In genomic region chr15:90449206-90449735, GRCh38 we compare ENCODE assay signal across 23 cellular contexts.
DNase-seq lines count a peak whose midpoint lies in the region; ATAC-seq, FAIRE-seq and TF ChIP-seq lines count a peak whose summit lies in the region.
"Had no signal": no experiment of that assay in that cellular context is flagged by ENCODE, and none has a peak within 500 bp of the region (broad histone marks: within the 10 kb centered on the region; RNA-seq: fewer than 3 reads in every experiment).

No MANE protein-coding gene starts in this region.

- no peak for FAIRE-seq in HTR-8/SVneo (lab: Jason Lieb, UNC)
- FAIRE-seq: endometrium, urothelium cell line had no signal

- intact Hi-C loops in CD8-positive, alpha-beta T cell (cut with DNase I, micrococcal nuclease): no loop called here
- intact Hi-C loops in left ventricle myocardium superior (cut with micrococcal nuclease): no loop called here

- POLR2A ChIA-PET in CD8-positive, alpha-beta T cell (lab: Charles Lee): interaction anchor here (1.8 kb wide), 1 partner anchor 9 kb away, joined by 4 read pairs; no protein-coding TSS in a partner anchor

- H3K9me3 ChIP-seq in CD8-positive, alpha-beta T cell (ENCODE audit: low read length): no peaks in the 10 kb centered on the region
- H3K9me3 ChIP-seq: SJCRH30 had no signal

- H3K27ac Mint-ChIP-seq in CD8-positive, alpha-beta T cell: no peak overlapping the region
- peak overlapping the region; percentile 29 to 54 for H3K27ac Mint-ChIP-seq in natural killer cell treated with Interleukin-12 subunit alpha and Interleukin-12 subunit beta and Interleukin-15 and Interleukin-18, amount 100 ng/mL, for 72 hours
- no peak overlapping the region for H3K27ac Mint-ChIP-seq in activated naive CD8-positive, alpha-beta T cell treated with anti-CD3 and anti-CD28 coated beads, Interleukin-2, amount 50 U/mL, for 24 hours
- H3K27ac Mint-ChIP-seq: activated naive CD8-positive, alpha-beta T cell treated with anti-CD3 and anti-CD28 coated beads for 36 hours; CD4-positive, alpha-beta T cell; stimulated activated naive CD8-positive, alpha-beta T cell treated with anti-CD3 and anti-CD28 coated beads, Interleukin-15, amount 100 ng/mL, for 72 hours had no signal

- H3K27me3 Mint-ChIP-seq in CD8-positive, alpha-beta T cell (ENCODE audit: low read depth): no peaks in the 10 kb centered on the region
- H3K27me3 Mint-ChIP-seq in natural killer cell treated with Interleukin-12 subunit alpha and Interleukin-12 subunit beta and Interleukin-15 and Interleukin-18, amount 100 ng/mL, for 72 hours: no peaks in the 10 kb centered on the region
- H3K27me3 Mint-ChIP-seq in activated naive CD8-positive, alpha-beta T cell treated with anti-CD3 and anti-CD28 coated beads, Interleukin-2, amount 50 U/mL, for 24 hours: no peaks in the 10 kb centered on the region
- H3K27me3 Mint-ChIP-seq: activated naive CD8-positive, alpha-beta T cell treated with anti-CD3 and anti-CD28 coated beads for 36 hours; CD4-positive, alpha-beta T cell; stimulated activated naive CD8-positive, alpha-beta T cell treated with anti-CD3 and anti-CD28 coated beads, Interleukin-15, amount 100 ng/mL, for 72 hours had no signal

- TF ChIP-seq CTCF in CD8-positive, alpha-beta T cell (IDR thresholded peaks at IDR 0.05): no peak
- TF ChIP-seq CTCF in brain microvascular endothelial cell (IDR thresholded peaks at IDR 0.05; ENCODE audit: low read depth, low read length, missing control alignments): peak; percentile 29

- peak; percentile 31 for ATAC-seq in CD8-positive, alpha-beta T cell
- peak in 1 of 2 donors; percentile 31 for ATAC-seq in natural killer cell treated with Interleukin-12 subunit alpha and Interleukin-12 subunit beta and Interleukin-15 and Interleukin-18, amount 100 ng/mL, for 72 hours
- ATAC-seq in left ventricle myocardium superior: no peak
- ATAC-seq in activated naive CD8-positive, alpha-beta T cell treated with anti-CD3 and anti-CD28 coated beads, Interleukin-2, amount 50 U/mL, for 24 hours: no peak
- ATAC-seq: left cardiac atrium; stimulated activated naive CD8-positive, alpha-beta T cell treated with anti-CD3 and anti-CD28 coated beads, Interleukin-15, amount 100 ng/mL, for 72 hours had no signal

- no peaks in the 10 kb centered on the region for H3K4me1 ChIP-seq in CD8-positive, alpha-beta T cell (ENCODE audit: insufficient read depth, low read length)

- H3K9me3 Mint-ChIP-seq in CD8-positive, alpha-beta T cell: no peaks in the 10 kb centered on the region
- H3K9me3 Mint-ChIP-seq in natural killer cell treated with Interleukin-12 subunit alpha and Interleukin-12 subunit beta and Interleukin-15 and Interleukin-18, amount 100 ng/mL, for 72 hours: no peaks in the 10 kb centered on the region
- no peaks in the 10 kb centered on the region for H3K9me3 Mint-ChIP-seq in activated naive CD8-positive, alpha-beta T cell treated with anti-CD3 and anti-CD28 coated beads, Interleukin-2, amount 50 U/mL, for 24 hours
- H3K9me3 Mint-ChIP-seq: activated naive CD8-positive, alpha-beta T cell treated with anti-CD3 and anti-CD28 coated beads for 36 hours; CD4-positive, alpha-beta T cell; stimulated activated naive CD8-positive, alpha-beta T cell treated with anti-CD3 and anti-CD28 coated beads, Interleukin-15, amount 100 ng/mL, for 72 hours had no signal

- H3K4me1 Mint-ChIP-seq in CD8-positive, alpha-beta T cell (ENCODE audit: low read depth): peaks cover 4% of the 10 kb centered on the region
- peaks cover 34 to 54% of the 10 kb centered on the region in 2 donors for H3K4me1 Mint-ChIP-seq in natural killer cell treated with Interleukin-12 subunit alpha and Interleukin-12 subunit beta and Interleukin-15 and Interleukin-18, amount 100 ng/mL, for 72 hours (ENCODE audit: low read depth in 2 of 2)
- no peaks in the 10 kb centered on the region for H3K4me1 Mint-ChIP-seq in activated naive CD8-positive, alpha-beta T cell treated with anti-CD3 and anti-CD28 coated beads, Interleukin-2, amount 50 U/mL, for 24 hours
- H3K4me1 Mint-ChIP-seq: stimulated activated naive CD8-positive, alpha-beta T cell treated with anti-CD3 and anti-CD28 coated beads, Interleukin-15, amount 100 ng/mL, for 72 hours had no signal

- no peak for DNase-seq in CD8-positive, alpha-beta T cell
- peak; percentile 67 for DNase-seq in M059J (ENCODE audit: low read depth)
- peak; percentile 40 for DNase-seq in brain microvascular endothelial cell
- no peak for DNase-seq in natural killer cell treated with Interleukin-12 subunit alpha and Interleukin-12 subunit beta and Interleukin-15 and Interleukin-18, amount 100 ng/mL, for 72 hours (ENCODE audit: low spot score)
- DNase-seq in HTR-8/SVneo (ENCODE audit: insufficient read length, low spot score): no peak
- DNase-seq in left ventricle myocardium superior: no peak
- no peak for DNase-seq in activated naive CD8-positive, alpha-beta T cell treated with anti-CD3 and anti-CD28 coated beads, Interleukin-2, amount 50 U/mL, for 24 hours
- no peak for DNase-seq in NCI-H2107 treated with DMSO at 0.1 percent for 48 hours (lab: John Stamatoyannopoulos, UW; ENCODE audit: unreplicated experiment)
- DNase-seq: activated CD4-positive, alpha-beta T cell treated with anti-CD3 and anti-CD28 coated beads for 1 hour; activated naive CD8-positive, alpha-beta T cell treated with anti-CD3 and anti-CD28 coated beads for 36 hours; activated T-cell treated with anti-CD3 and anti-CD28 coated beads for 4 hours; caudate nucleus; CD4-positive, alpha-beta T cell; DND-41; left cardiac atrium; midbrain; MM.1S; NCI-H1694 treated with DMSO at 0.1 percent for 48 hours; NCI-H446; SJCRH30; stimulated activated naive CD8-positive, alpha-beta T cell treated with anti-CD3 and anti-CD28 coated beads, Interleukin-15, amount 100 ng/mL, for 72 hours had no signal

- in situ Hi-C loops in brain microvascular endothelial cell (cut with HindIII; ENCODE audit: low pct_ligation_motif_present, low sequenced_read_pairs): no loop called here

- H3K27ac ChIP-seq in CD8-positive, alpha-beta T cell (ENCODE audit: low read depth, low read length): no peak overlapping the region
- H3K27ac ChIP-seq in brain microvascular endothelial cell: no peak overlapping the region
- H3K27ac ChIP-seq: SJCRH30 had no signal

- H3K4me3 Mint-ChIP-seq in CD8-positive, alpha-beta T cell: no peak overlapping the region
- no peak overlapping the region for H3K4me3 Mint-ChIP-seq in natural killer cell treated with Interleukin-12 subunit alpha and Interleukin-12 subunit beta and Interleukin-15 and Interleukin-18, amount 100 ng/mL, for 72 hours
- H3K4me3 Mint-ChIP-seq in activated naive CD8-positive, alpha-beta T cell treated with anti-CD3 and anti-CD28 coated beads, Interleukin-2, amount 50 U/mL, for 24 hours: no peak overlapping the region
- H3K4me3 Mint-ChIP-seq: activated naive CD8-positive, alpha-beta T cell treated with anti-CD3 and anti-CD28 coated beads for 36 hours; CD4-positive, alpha-beta T cell; stimulated activated naive CD8-positive, alpha-beta T cell treated with anti-CD3 and anti-CD28 coated beads, Interleukin-15, amount 100 ng/mL, for 72 hours had no signal

- CTCF ChIA-PET in CD8-positive, alpha-beta T cell (lab: Charles Lee): interaction anchor here (0.7 to 4.0 kb wide), 5 partner anchors 10 to 129 kb away, joined by 3 to 19 read pairs (median 4); no protein-coding TSS in a partner anchor

- H3K4me3 ChIP-seq in CD8-positive, alpha-beta T cell (ENCODE audit: low read depth, low read length): no peak overlapping the region
- H3K4me3 ChIP-seq in brain microvascular endothelial cell (ENCODE audit: low read depth, low read length): no peak overlapping the region
- H3K4me3 ChIP-seq: SJCRH30 had no signal

- H3K36me3 ChIP-seq in CD8-positive, alpha-beta T cell (ENCODE audit: insufficient read depth, low read length): peaks cover 28% of the 10 kb centered on the region
- peaks cover 56% of the 10 kb centered on the region for H3K36me3 ChIP-seq in brain microvascular endothelial cell (replicated peaks)

- no peaks in the 10 kb centered on the region for H3K27me3 ChIP-seq in CD8-positive, alpha-beta T cell (ENCODE audit: insufficient read depth, low read length)
- no peaks in the 10 kb centered on the region for H3K27me3 ChIP-seq in brain microvascular endothelial cell (replicated peaks)
- H3K27me3 ChIP-seq: SJCRH30 had no signal

- H3K36me3 Mint-ChIP-seq in CD8-positive, alpha-beta T cell: peaks cover 89% of the 10 kb centered on the region
- H3K36me3 Mint-ChIP-seq in natural killer cell treated with Interleukin-12 subunit alpha and Interleukin-12 subunit beta and Interleukin-15 and Interleukin-18, amount 100 ng/mL, for 72 hours: peaks cover 63% of the 10 kb centered on the region
- H3K36me3 Mint-ChIP-seq in activated naive CD8-positive, alpha-beta T cell treated with anti-CD3 and anti-CD28 coated beads, Interleukin-2, amount 50 U/mL, for 24 hours (ENCODE audit: low read depth): peaks cover 53% of the 10 kb centered on the region

Comparison
In these comparisons a context has a peak if more than half of its experiments do, and no peak if none do; other contexts are left out.
1. DNase-seq: peak in M059J (single experiment) and brain microvascular endothelial cell (single experiment); none in CD8-positive, alpha-beta T cell (0 of 7), natural killer cell treated with Interleukin-12 subunit alpha and Interleukin-12 subunit beta and Interleukin-15 and Interleukin-18, amount 100 ng/mL, for 72 hours (single experiment), HTR-8/SVneo (single experiment), left ventricle myocardium superior (single experiment), activated naive CD8-positive, alpha-beta T cell treated with anti-CD3 and anti-CD28 coated beads, Interleukin-2, amount 50 U/mL, for 24 hours (single experiment) and NCI-H2107 treated with DMSO at 0.1 percent for 48 hours (single experiment).
2. H3K27ac Mint-ChIP-seq: peak in natural killer cell treated with Interleukin-12 subunit alpha and Interleukin-12 subunit beta and Interleukin-15 and Interleukin-18, amount 100 ng/mL, for 72 hours (2 of 2); none in CD8-positive, alpha-beta T cell (single experiment) and activated naive CD8-positive, alpha-beta T cell treated with anti-CD3 and anti-CD28 coated beads, Interleukin-2, amount 50 U/mL, for 24 hours (single experiment).